In genomic region chr3:59600631-59601030, GRCh38 we compare ENCODE assay signal across 33 cellular contexts.
DNase-seq lines count a peak whose midpoint lies in the region; ATAC-seq, FAIRE-seq and TF ChIP-seq lines count a peak whose summit lies in the region.
"Had no signal": no experiment of that assay in that cellular context is flagged by ENCODE, and none has a peak within 500 bp of the region (broad histone marks: within the 10 kb centered on the region; RNA-seq: fewer than 3 reads in every experiment).

No MANE protein-coding gene starts in this region.

- RAD21 ChIA-PET in GM12878 (lab: Charles Lee; ENCODE audit: unreplicated experiment) = no interaction called here

- H3K9ac ChIP-seq in GM12878 (ENCODE audit: control insufficient read depth, insufficient read depth, low read length) = no peak overlapping the region
- H3K9ac ChIP-seq: BLaER1; BLaER1 treated with 17β-estradiol and CSF1 and Interleukin-3, amounts not matched to agents 10 nM and 100 nM had no signal

- DNase-seq in GM12878 (ENCODE audit: low read depth, low spot score) = no peak
- DNase-seq in stimulated activated effector memory CD8-positive, alpha-beta T cell treated with anti-CD3 and anti-CD28 coated beads, Interleukin-12 subunit alpha, Interleukin-12 subunit beta, amount 100 ng/mL, for 72 hours (ENCODE audit: low spot score in 2 of 2) = no peak
- DNase-seq in RPMI8226 = no peak
- DNase-seq in activated T-cell treated with anti-CD3 and anti-CD28 coated beads, Interleukin-2, amount 50 U/mL, for 4 hours = no peak
- DNase-seq: 8988T; ACHN; AML-193; BE2C; C1 segment of cervical spinal cord; Caco-2; Calu3; CD4-positive, alpha-beta memory T cell; CD4-positive, alpha-beta T cell; CD4-positive, CD25-positive, alpha-beta regulatory T cell; CD8-positive, alpha-beta memory T cell; CD8-positive, alpha-beta T cell; COR-L47; DMS 273 treated with DMSO at 0.1 percent for 48 hours; DMS153; DMS53; DMS79; DMS79 treated with DMSO at 0.1 percent for 48 hours; DND-41; EL had no signal

- no peaks in the 10 kb centered on the region for H3K36me3 Mint-ChIP-seq in stimulated activated effector memory CD8-positive, alpha-beta T cell treated with anti-CD3 and anti-CD28 coated beads, Interleukin-12 subunit alpha, Interleukin-12 subunit beta, amount 100 ng/mL, for 72 hours
- H3K36me3 Mint-ChIP-seq in activated T-cell treated with anti-CD3 and anti-CD28 coated beads, Interleukin-2, amount 50 U/mL, for 4 hours (ENCODE audit: insufficient read depth) = no peaks in the 10 kb centered on the region
- H3K36me3 Mint-ChIP-seq: CD14-positive monocyte; CD4-positive, alpha-beta memory T cell; CD4-positive, CD25-positive, alpha-beta regulatory T cell; CD8-positive, alpha-beta T cell had no signal

- POLR2A ChIA-PET in GM12878 (lab: Charles Lee) = no interaction called here

- WGBS in GM12878 (ENCODE audit: insufficient coverage, insufficient replicate concordance, low lambda C conversion rate, missing lambda C conversion rate) = 0% methylated on average over 2 of the region's 2 CpGs

- no peak overlapping the region for H3K27ac Mint-ChIP-seq in stimulated activated effector memory CD8-positive, alpha-beta T cell treated with anti-CD3 and anti-CD28 coated beads, Interleukin-12 subunit alpha, Interleukin-12 subunit beta, amount 100 ng/mL, for 72 hours
- H3K27ac Mint-ChIP-seq: B cell; CD14-positive monocyte; CD4-positive, alpha-beta memory T cell; CD4-positive, alpha-beta T cell; CD4-positive, CD25-positive, alpha-beta regulatory T cell; CD8-positive, alpha-beta memory T cell; CD8-positive, alpha-beta T cell had no signal

- CTCF ChIA-PET in GM12878 (lab: Yijun Ruan, JAX) = no interaction called here

- no peaks in the 10 kb centered on the region for H3K9me3 Mint-ChIP-seq in stimulated activated effector memory CD8-positive, alpha-beta T cell treated with anti-CD3 and anti-CD28 coated beads, Interleukin-12 subunit alpha, Interleukin-12 subunit beta, amount 100 ng/mL, for 72 hours
- H3K9me3 Mint-ChIP-seq in activated T-cell treated with anti-CD3 and anti-CD28 coated beads, Interleukin-2, amount 50 U/mL, for 4 hours = no peaks in the 10 kb centered on the region
- H3K9me3 Mint-ChIP-seq: CD8-positive, alpha-beta T cell had no signal

- no peaks in the 10 kb centered on the region for H3K36me3 ChIP-seq in GM12878 (ENCODE audit: control insufficient read depth in 2 of 2, insufficient read depth in 2 of 2, low read length in 1 of 2)
- H3K36me3 ChIP-seq: BE2C; BLaER1; BLaER1 treated with 17β-estradiol and CSF1 and Interleukin-3, amounts not matched to agents 10 nM and 100 nM had no signal

- no peak overlapping the region for H3K4me2 ChIP-seq in GM12878 (ENCODE audit: control insufficient read depth, insufficient read depth)
- H3K4me2 ChIP-seq: A549; BLaER1; BLaER1 treated with 17β-estradiol and CSF1 and Interleukin-3, amounts not matched to agents 10 nM and 100 nM had no signal

- H2AFZ ChIP-seq in GM12878 (ENCODE audit: control insufficient read depth, low read depth, low read length) = no peak overlapping the region

- H3K4me3 Mint-ChIP-seq in stimulated activated effector memory CD8-positive, alpha-beta T cell treated with anti-CD3 and anti-CD28 coated beads, Interleukin-12 subunit alpha, Interleukin-12 subunit beta, amount 100 ng/mL, for 72 hours = no peak overlapping the region
- no peak overlapping the region for H3K4me3 Mint-ChIP-seq in activated T-cell treated with anti-CD3 and anti-CD28 coated beads, Interleukin-2, amount 50 U/mL, for 4 hours
- H3K4me3 Mint-ChIP-seq: B cell; CD14-positive monocyte; CD4-positive, alpha-beta memory T cell; CD4-positive, alpha-beta T cell; CD4-positive, CD25-positive, alpha-beta regulatory T cell; CD8-positive, alpha-beta memory T cell; CD8-positive, alpha-beta T cell had no signal

- H3K4me1 Mint-ChIP-seq in stimulated activated effector memory CD8-positive, alpha-beta T cell treated with anti-CD3 and anti-CD28 coated beads, Interleukin-12 subunit alpha, Interleukin-12 subunit beta, amount 100 ng/mL, for 72 hours = no peaks in the 10 kb centered on the region
- H3K4me1 Mint-ChIP-seq in activated T-cell treated with anti-CD3 and anti-CD28 coated beads, Interleukin-2, amount 50 U/mL, for 4 hours (ENCODE audit: low read depth) = no peaks in the 10 kb centered on the region
- H3K4me1 Mint-ChIP-seq: B cell; CD14-positive monocyte; CD4-positive, alpha-beta memory T cell; CD4-positive, CD25-positive, alpha-beta regulatory T cell; CD8-positive, alpha-beta memory T cell had no signal

- TF ChIP-seq RAD21 in GM12878 (IDR thresholded peaks at IDR 0.05; ENCODE audit: insufficient read depth, low read depth, low read length) = no peak

- H3K4me3 ChIP-seq in GM12878 = no peak overlapping the region
- H3K4me3 ChIP-seq: A549; BLaER1; BLaER1 treated with 17β-estradiol and CSF1 and Interleukin-3, amounts not matched to agents 10 nM and 100 nM had no signal

- no peaks in the 10 kb centered on the region for H3K4me1 ChIP-seq in GM12878 (ENCODE audit: control insufficient read depth, insufficient read depth, low read length)
- H3K4me1 ChIP-seq: A549; BE2C; BLaER1 treated with 17β-estradiol and CSF1 and Interleukin-3, amounts not matched to agents 10 nM and 100 nM; Caco-2 had no signal

- intact Hi-C loops in GM12878 (cut with micrococcal nuclease; ENCODE audit: unreplicated experiment) = no loop called here

- SMC1A ChIA-PET in GM12878 (lab: Charles Lee; ENCODE audit: uncharacterized antibody, unreplicated experiment) = no interaction called here

- BruUV-seq in GM12878 (replicated peaks; lab: Mats Ljungman, UMichigan) = no TSS peak

- no peaks in the 10 kb centered on the region for H3K79me2 ChIP-seq in GM12878 (ENCODE audit: control insufficient read depth, insufficient read depth, low read length)

- no peaks in the 10 kb centered on the region; a peak in 1 of 4 replicates for H3K27me3 ChIP-seq in GM12878 (replicated peaks in 1 of 2; ENCODE audit: control insufficient read depth in 2 of 2, insufficient read depth in 2 of 2, low read length in 1 of 2)
- H3K27me3 ChIP-seq: BE2C; BLaER1; BLaER1 treated with 17β-estradiol and CSF1 and Interleukin-3, amounts not matched to agents 10 nM and 100 nM had no signal

- no peak for FAIRE-seq in GM12878 (lab: Jason Lieb, UNC)
- FAIRE-seq: A204.1, A549, D721Med had no signal

- H4K20me1 ChIP-seq in GM12878 (ENCODE audit: control insufficient read depth, insufficient read depth) = no peaks in the 10 kb centered on the region
- H4K20me1 ChIP-seq: BLaER1; BLaER1 treated with 17β-estradiol and CSF1 and Interleukin-3, amounts not matched to agents 10 nM and 100 nM had no signal

- no peak for TF ChIP-seq CTCF in GM12878 (IDR thresholded peaks at IDR 0.05 in 2 of 3, conservative IDR thresholded peaks at IDR 0.05 in 1 of 3; ENCODE audit: control insufficient read depth in 2 of 3, extremely low read depth in 1 of 3, insufficient read depth in 1 of 3, low read depth in 3 of 3, low read length in 3 of 3)

- ATAC-seq in GM12878 = peak; percentile 69
- peak; percentile 32 for ATAC-seq in stimulated activated effector memory CD8-positive, alpha-beta T cell treated with anti-CD3 and anti-CD28 coated beads, Interleukin-12 subunit alpha, Interleukin-12 subunit beta, amount 100 ng/mL, for 72 hours
- ATAC-seq in activated T-cell treated with anti-CD3 and anti-CD28 coated beads, Interleukin-2, amount 50 U/mL, for 4 hours = no peak
- ATAC-seq: A549; CD8-positive, alpha-beta T cell had no signal

- no peaks in the 10 kb centered on the region for H3K27me3 Mint-ChIP-seq in activated T-cell treated with anti-CD3 and anti-CD28 coated beads, Interleukin-2, amount 50 U/mL, for 4 hours (ENCODE audit: low read depth)
- H3K27me3 Mint-ChIP-seq: CD4-positive, alpha-beta T cell had no signal

- no peak overlapping the region for H3K27ac ChIP-seq in GM12878 (ENCODE audit: control insufficient read depth, insufficient read depth)
- H3K27ac ChIP-seq: 22Rv1; A549; BLaER1; BLaER1 treated with 17β-estradiol and CSF1 and Interleukin-3, amounts not matched to agents 10 nM and 100 nM; C4-2B had no signal

- no peaks in the 10 kb centered on the region; the same call in 1 of the 3 replicates for H3K9me3 ChIP-seq in GM12878 (replicated peaks; ENCODE audit: control insufficient read depth, insufficient read depth, low read length)
- H3K9me3 ChIP-seq: A549, BE2C, Caco-2 had no signal

- in situ Hi-C loops in GM12878 (cut with MboI) = no loop called here

- TF ChIP-seq POLR2A in GM12878 (IDR thresholded peaks at IDR 0.05; ENCODE audit: low read depth, low read length) = no peak

- TF ChIP-seq EP300 in GM12878 (IDR thresholded peaks at IDR 0.05; ENCODE audit: borderline replicate concordance in 1 of 2, control insufficient read depth in 1 of 2, low read depth in 2 of 2, low read length in 2 of 2) = no peak

TF ChIP-seq in GM12878, 131 proteins besides CTCF, POLR2A, EP300 and RAD21:
- TF ChIP-seq CREB1 (IDR thresholded peaks at IDR 0.05; ENCODE audit: low read depth) (no peak), PKNOX1 (IDR thresholded peaks at IDR 0.05) (peak; percentile 86), MTA2 (IDR thresholded peaks at IDR 0.05; ENCODE audit: low read depth) (peak; percentile 34; the same call in 1 of the 2 replicates)

Comparison
In these comparisons a context has a peak if more than half of its experiments do, and no peak if none do; other contexts are left out.
1. ATAC-seq: peak in GM12878 (single experiment) and stimulated activated effector memory CD8-positive, alpha-beta T cell treated with anti-CD3 and anti-CD28 coated beads, Interleukin-12 subunit alpha, Interleukin-12 subunit beta, amount 100 ng/mL, for 72 hours (single experiment); none in activated T-cell treated with anti-CD3 and anti-CD28 coated beads, Interleukin-2, amount 50 U/mL, for 4 hours (0 of 2).